15 cellular contexts compared by ENCODE assay signal in the genomic region with DNA sequence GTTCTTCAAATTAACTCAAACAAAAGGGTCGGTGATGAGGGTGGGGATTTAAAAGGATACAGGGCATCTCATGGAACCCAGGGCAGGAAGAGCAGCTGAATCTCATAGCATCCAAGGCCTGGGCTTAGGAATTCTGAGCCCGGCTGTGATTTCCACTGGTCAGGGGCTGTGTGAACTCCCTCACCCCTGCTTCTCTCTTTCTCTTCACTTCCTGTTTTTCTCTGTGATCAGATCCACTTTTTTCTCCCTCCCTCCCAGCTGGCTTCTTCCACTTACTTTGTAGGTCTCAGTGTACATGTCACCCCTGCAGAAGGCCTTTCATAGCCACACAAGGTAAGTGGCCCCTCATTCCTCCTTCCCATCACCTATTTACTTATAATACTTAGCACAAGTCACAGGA.
"Had no signal": no experiment of that assay in that cellular context is flagged by ENCODE, and none has a peak within 500 bp of the region (broad histone marks: within the 10 kb centered on the region; RNA-seq: fewer than 3 reads in every experiment).

No MANE protein-coding gene starts in this region.

- H3K27ac ChIP-seq: epithelial cell of prostate, gastroesophageal sphincter, hepatocyte, SJCRH30, VCaP had no signal

- H3K27me3 ChIP-seq: gastroesophageal sphincter, hepatocyte had no signal

- DNase-seq: activated CD4-positive, alpha-beta T cell treated with anti-CD3 and anti-CD28 coated beads for 36 hours; activated naive CD4-positive, alpha-beta T cell treated with anti-CD3 and anti-CD28 coated beads, Interleukin-2, amount 10 ng/mL, durations not matched to agents 7 days and 5 days; activated T-cell treated with anti-CD3 and anti-CD28 coated beads for 4 hours; effector memory CD8-positive, alpha-beta T cell; kidney glomerular epithelial cell; SJCRH30; stimulated activated CD4-positive, alpha-beta T cell treated with anti-CD3 and anti-CD28 coated beads, Interleukin-15, amount 100 ng/mL, for 24 hours; stimulated activated CD4-positive, alpha-beta T cell treated with anti-CD3 and anti-CD28 coated beads, Interleukin-4, amount 100 ng/mL, for 4 hours; stimulated activated naive CD8-positive, alpha-beta T cell treated with anti-CD3 and anti-CD28 coated beads, Interleukin-15, amount 100 ng/mL, for 72 hours; T1000 had no signal

- H3K36me3 ChIP-seq: gastroesophageal sphincter, SJCRH30 had no signal

- H3K4me1 ChIP-seq: gastroesophageal sphincter, SJCRH30 had no signal

- H3K4me3 ChIP-seq: gastroesophageal sphincter, hepatocyte, SJCRH30 had no signal

- ATAC-seq: activated CD4-positive, alpha-beta T cell treated with anti-CD3 and anti-CD28 coated beads for 36 hours; effector memory CD8-positive, alpha-beta T cell; natural killer cell treated with Interleukin-12 subunit alpha and Interleukin-12 subunit beta and Interleukin-15 and Interleukin-18, amount 100 ng/mL, for 72 hours; stimulated activated naive CD8-positive, alpha-beta T cell treated with anti-CD3 and anti-CD28 coated beads, Interleukin-15, amount 100 ng/mL, for 72 hours had no signal
